10 cellular contexts compared by ENCODE assay signal in genomic region chr3:170233532-170233931, GRCh38. TPM values are rescaled to one million over a fixed set of nuclear protein-coding genes. Genes with fewer than 3 reads are reported as not detected.
A peak's percentile ranks its signal among the peaks of the same experiment; 100 is the strongest.
DNase-seq lines count a peak whose midpoint lies in the region; ATAC-seq, FAIRE-seq and TF ChIP-seq lines count a peak whose summit lies in the region.
"Had no signal": no experiment of that assay in that cellular context is flagged by ENCODE, and none has a peak within 500 bp of the region (broad histone marks: within the 10 kb centered on the region; RNA-seq: fewer than 3 reads in every experiment).

No MANE protein-coding gene starts in this region.

- no TSS peak for BruUV-seq in PC-3 (replicated peaks; lab: Mats Ljungman, UMichigan)

- H3K9ac ChIP-seq in PC-3 (ENCODE audit: low read length), result no peak overlapping the region

- no peaks in the 10 kb centered on the region for H3F3A ChIP-seq in PC-3 (ENCODE audit: low read length, unreplicated experiment)

- no peak overlapping the region for H3K4me2 ChIP-seq in PC-3 (ENCODE audit: low read length)

- ATAC-seq in PC-3 (no peak), pancreas (peak in 3 of 4 donors; percentile 60 to 82 (median 60)), HG03378 (IDR thresholded peaks at IDR 0.05; ENCODE audit: unreplicated experiment) (no peak), GM21367 (IDR thresholded peaks at IDR 0.05; ENCODE audit: unreplicated experiment) (no peak)

- 0 out of 2 replicates have a peak, but pooled peaks cover 4% of the 10 kb centered on the region for H3K4me1 ChIP-seq in PC-3 (ENCODE audit: insufficient read depth, low read length)
- no peaks in the 10 kb centered on the region for H3K4me1 ChIP-seq in pancreas

- CTCF ChIA-PET in PC-3 (lab: Charles Lee), result no interaction called here

- H3K36me3 ChIP-seq in PC-3 (ENCODE audit: low read depth, low read length) (peaks cover 10% of the 10 kb centered on the region), pancreas (peaks cover 0 to 9% (median 0%) of the 10 kb centered on the region in 3 donors)

- TF ChIP-seq CTCF in PC-3 (conservative IDR thresholded peaks at IDR 0.05; ENCODE audit: low read depth, low read length), result no peak
- TF ChIP-seq CTCF in pancreas (IDR thresholded peaks at IDR 0.05), result no peak

- intact Hi-C loops in PC-3 (cut with micrococcal nuclease), result no loop called here
- intact Hi-C loops in pancreas (cut with DNase I), result no loop called here

- H3K9me2 ChIP-seq in PC-3 (replicated peaks; ENCODE audit: low read length), result no peaks in the 10 kb centered on the region

- peak; percentile 4 for DNase-seq in CD1c-positive myeloid dendritic cell (ENCODE audit: extremely low spot score)
- peak; percentile 27 for DNase-seq in PC-3
- DNase-seq in erythroblast (lab: John Stamatoyannopoulos, UW), result peak; percentile 18 to 31
- no peak for DNase-seq in pancreas
- no peak for DNase-seq in SKM-1 treated with dmso at 0.1 percent for 144 hours (lab: John Stamatoyannopoulos, UW; ENCODE audit: unreplicated experiment)
- no peak for DNase-seq in stimulated activated CD4-positive, alpha-beta T cell treated with anti-CD3 and anti-CD28 coated beads, Interleukin-1b, Interleukin-23, amount 100 ng/mL, for 48 hours
- DNase-seq: activated naive CD8-positive, alpha-beta T cell treated with anti-CD3 and anti-CD28 coated beads, Interleukin-2, amount 10 ng/mL, durations not matched to agents 7 days and 5 days; DMS79 treated with DMSO at 0.1 percent for 48 hours had no signal

- 0 out of 2 replicates have a peak, but pooled peaks cover 6% of the 10 kb centered on the region for H4K20me1 ChIP-seq in PC-3 (ENCODE audit: low read length)

- H3K4me3 ChIP-seq in PC-3 (ENCODE audit: low read length) (no peak overlapping the region), pancreas (no peak overlapping the region)

- H2AFZ ChIP-seq in PC-3 (ENCODE audit: low read length), result no peak overlapping the region

- peaks cover 56% of the 10 kb centered on the region for H3K79me2 ChIP-seq in PC-3 (ENCODE audit: low read length)

- FAIRE-seq in pancreas (lab: Jason Lieb, UNC), result peak; percentile 84

- H3K27ac ChIP-seq in PC-3 (ENCODE audit: low read length) (no peak overlapping the region), pancreas (no peak overlapping the region)

- WGBS in pancreas, 2 donors, result 94 to 97% methylated on average over 7 of the region's 7 CpGs

- POLR2A ChIA-PET in PC-3 (lab: Charles Lee; ENCODE audit: unreplicated experiment), result no interaction called here

- H3K27me3 ChIP-seq in PC-3 (ENCODE audit: low read length), result no peaks in the 10 kb centered on the region
- H3K27me3 ChIP-seq in pancreas, result no peaks in the 10 kb centered on the region

- no peak for TF ChIP-seq POLR2A in erythroblast (IDR thresholded peaks at IDR 0.05; ENCODE audit: low read length)

- no peaks in the 10 kb centered on the region for H3K9me3 ChIP-seq in PC-3 (ENCODE audit: low read length)
- no peaks in the 10 kb centered on the region for H3K9me3 ChIP-seq in pancreas

RNA-seq across cellular contexts. Expression of gene PRKCI, which starts 11.3 kb away (rescaled TPM):
- total RNA-seq in PC-3 (2014; rRNA removed), result 39.5 and 42.2 TPM in 2 replicates
- total RNA-seq in pancreas, result 10 to 100 TPM in 5 of 6 donors, 1 to 10 TPM in 1; 7.7 to 14.2 (median 10.7) TPM
- polyA plus RNA-seq in pancreas, result 1 to 10 TPM; 3.5 to 8.1 TPM

RNA-seq across cellular contexts. Expression of gene PHC3, which starts 52.0 kb away (rescaled TPM):
- total RNA-seq in PC-3 (2014; rRNA removed), result 7.5 and 16.2 TPM in 2 replicates
- total RNA-seq in pancreas, result 10 to 100 TPM; 22.8 to 38.0 (median 26.9) TPM
- 1 to 10 TPM; 5.5 to 7.0 TPM for polyA plus RNA-seq in pancreas

Comparison
In these comparisons a context has a peak if more than half of its experiments do, and no peak if none do; other contexts are left out.
1. DNase-seq: peak in CD1c-positive myeloid dendritic cell (single experiment), PC-3 (single experiment) and erythroblast (2 of 2); none in pancreas (0 of 6), SKM-1 treated with dmso at 0.1 percent for 144 hours (single experiment) and stimulated activated CD4-positive, alpha-beta T cell treated with anti-CD3 and anti-CD28 coated beads, Interleukin-1b, Interleukin-23, amount 100 ng/mL, for 48 hours (single experiment).
2. ATAC-seq: peak in pancreas (3 of 4); none in PC-3 (single experiment), HG03378 (single experiment) and GM21367 (single experiment).